ENCODE assay signal across 22 cellular contexts in genomic region chr6:56527934-56528333, GRCh38.
DNase-seq lines count a peak whose midpoint lies in the region; ATAC-seq and TF ChIP-seq lines count a peak whose summit lies in the region.
"Had no signal": no experiment of that assay in that cellular context is flagged by ENCODE, and none has a peak within 500 bp of the region (broad histone marks: within the 10 kb centered on the region; RNA-seq: fewer than 3 reads in every experiment).

No MANE protein-coding gene starts in this region.

- no peak overlapping the region for H3K4me3 Mint-ChIP-seq in stimulated activated naive B cell treated with anti-CD40 and anti-IgM and Interleukin-4, amounts not matched to agents 10 μg/mL and 1 μg/mL and 100 μg/mL, for 72 hours
- H3K4me3 Mint-ChIP-seq: activated CD4-positive, alpha-beta T cell treated with anti-CD3 and anti-CD28 coated beads for 36 hours; activated CD8-positive, alpha-beta memory T cell treated with anti-CD3 and anti-CD28 coated beads, Interleukin-2, amount 10 ng/mL, durations not matched to agents 7 days and 5 days; CD4-positive, alpha-beta memory T cell; immature natural killer cell; stimulated activated memory B cell treated with anti-CD40 and anti-IgM and Interleukin-4, amounts not matched to agents 10 μg/mL and 1 μg/mL and 100 μg/mL, for 72 hours had no signal

- no peaks in the 10 kb centered on the region for H3K9me3 ChIP-seq in GM23248 (ENCODE audit: low read depth)
- no peaks in the 10 kb centered on the region for H3K9me3 ChIP-seq in SK-N-MC (ENCODE audit: low read depth, low read length)
- H3K9me3 ChIP-seq in skeletal muscle satellite cell (replicated peaks; ENCODE audit: low read length), result no peaks in the 10 kb centered on the region
- H3K9me3 ChIP-seq in lower lobe of right lung, result no peaks in the 10 kb centered on the region
- H3K9me3 ChIP-seq: esophagus squamous epithelium, HAP-1, heart right ventricle had no signal

- DNase-seq in GM23248, result peak; percentile 71
- no peak for DNase-seq in SK-N-MC (ENCODE audit: low read depth, low spot score)
- DNase-seq in iris pigment epithelial cell (ENCODE audit: low read depth), result peak; percentile 37
- no peak for DNase-seq in lower lobe of right lung
- no peak for DNase-seq in stimulated activated naive B cell treated with anti-CD40 and anti-IgM and Interleukin-4, amounts not matched to agents 10 μg/mL and 1 μg/mL and 100 μg/mL, for 72 hours
- DNase-seq: activated CD4-positive, alpha-beta T cell treated with anti-CD3 and anti-CD28 coated beads for 36 hours; activated CD8-positive, alpha-beta memory T cell treated with anti-CD3 and anti-CD28 coated beads, Interleukin-2, amount 10 ng/mL, durations not matched to agents 7 days and 5 days; CD4-positive, alpha-beta memory T cell; DMS79; esophagus squamous epithelium; heart right ventricle; immature natural killer cell; NCI-H1105 treated with DMSO at 0.1 percent for 48 hours; NCI-H2107; stimulated activated CD4-positive, alpha-beta T cell treated with anti-CD3 and anti-CD28 coated beads, Interleukin-15, amount 100 ng/mL, for 24 hours had no signal

- H3K36me3 Mint-ChIP-seq in stimulated activated naive B cell treated with anti-CD40 and anti-IgM and Interleukin-4, amounts not matched to agents 10 μg/mL and 1 μg/mL and 100 μg/mL, for 72 hours, result peaks cover 1 to 3% of the 10 kb centered on the region in 2 donors
- H3K36me3 Mint-ChIP-seq: activated CD8-positive, alpha-beta memory T cell treated with anti-CD3 and anti-CD28 coated beads, Interleukin-2, amount 10 ng/mL, durations not matched to agents 7 days and 5 days; CD4-positive, alpha-beta memory T cell; stimulated activated memory B cell treated with anti-CD40 and anti-IgM and Interleukin-4, amounts not matched to agents 10 μg/mL and 1 μg/mL and 100 μg/mL, for 72 hours had no signal

- H3K4me1 Mint-ChIP-seq in stimulated activated naive B cell treated with anti-CD40 and anti-IgM and Interleukin-4, amounts not matched to agents 10 μg/mL and 1 μg/mL and 100 μg/mL, for 72 hours, result peaks cover 3 to 13% of the 10 kb centered on the region in 2 donors
- H3K4me1 Mint-ChIP-seq: activated CD4-positive, alpha-beta T cell treated with anti-CD3 and anti-CD28 coated beads for 36 hours; activated CD8-positive, alpha-beta memory T cell treated with anti-CD3 and anti-CD28 coated beads, Interleukin-2, amount 10 ng/mL, durations not matched to agents 7 days and 5 days; CD4-positive, alpha-beta memory T cell; immature natural killer cell; stimulated activated memory B cell treated with anti-CD40 and anti-IgM and Interleukin-4, amounts not matched to agents 10 μg/mL and 1 μg/mL and 100 μg/mL, for 72 hours had no signal

- H3K27ac ChIP-seq in GM23248, result peak overlapping the region; percentile 97
- H3K27ac ChIP-seq in SK-N-MC, result 0 out of 2 replicates have a peak overlapping the region, but pooled peaks have one; percentile 99
- no peak overlapping the region for H3K27ac ChIP-seq in lower lobe of right lung

- in situ Hi-C loops in GM23248 (cut with MboI), result no loop called here

- peaks cover 0 to 1% of the 10 kb centered on the region in 2 donors for H3K9me3 Mint-ChIP-seq in stimulated activated naive B cell treated with anti-CD40 and anti-IgM and Interleukin-4, amounts not matched to agents 10 μg/mL and 1 μg/mL and 100 μg/mL, for 72 hours
- H3K9me3 Mint-ChIP-seq: activated T-helper 2 cell treated with anti-CD3 and anti-CD28 coated beads, Interferon-gamma antibody, Interleukin-2, Interleukin-4, amounts not matched to agents 10 μg/mL and 5 μg/mL and 100 μg/mL, durations not matched to agents 14 hours and 24 hours and 36 hours; immature natural killer cell; neural crest cell; stimulated activated memory B cell treated with anti-CD40 and anti-IgM and Interleukin-4, amounts not matched to agents 10 μg/mL and 1 μg/mL and 100 μg/mL, for 72 hours had no signal

- H3K4me1 ChIP-seq in GM23248 (ENCODE audit: insufficient read depth), result peaks cover 75% of the 10 kb centered on the region
- peaks cover 60% of the 10 kb centered on the region for H3K4me1 ChIP-seq in skeletal muscle satellite cell (ENCODE audit: control insufficient read depth, insufficient read depth, low read length)
- peaks cover 16% of the 10 kb centered on the region for H3K4me1 ChIP-seq in lower lobe of right lung

- H3K36me3 ChIP-seq in GM23248 (ENCODE audit: low read depth) (peaks cover 67% of the 10 kb centered on the region), SK-N-MC (ENCODE audit: insufficient read depth, low read length) (peaks cover 15% of the 10 kb centered on the region; the same call in 1 of the 2 replicates), skeletal muscle satellite cell (ENCODE audit: insufficient read depth, low read length) (peaks cover 62% of the 10 kb centered on the region), lower lobe of right lung (peaks cover 76% of the 10 kb centered on the region)

- peak overlapping the region; percentile 2; the same call in 1 of the 2 replicates for H3K4me3 ChIP-seq in GM23248
- no peak overlapping the region for H3K4me3 ChIP-seq in SK-N-MC
- H3K4me3 ChIP-seq in skeletal muscle satellite cell (ENCODE audit: low read length), result peak overlapping the region; percentile 8
- H3K4me3 ChIP-seq in lower lobe of right lung, result no peak overlapping the region
- H3K4me3 ChIP-seq: esophagus squamous epithelium, HAP-1, heart right ventricle had no signal

- 0 out of 2 replicates have a peak, but pooled peaks cover 6% of the 10 kb centered on the region for H4K20me1 ChIP-seq in GM23248 (ENCODE audit: insufficient read depth)

- no peaks in the 10 kb centered on the region for H3K27me3 Mint-ChIP-seq in stimulated activated naive B cell treated with anti-CD40 and anti-IgM and Interleukin-4, amounts not matched to agents 10 μg/mL and 1 μg/mL and 100 μg/mL, for 72 hours
- H3K27me3 Mint-ChIP-seq: activated CD4-positive, alpha-beta T cell treated with anti-CD3 and anti-CD28 coated beads for 36 hours; activated CD8-positive, alpha-beta memory T cell treated with anti-CD3 and anti-CD28 coated beads, Interleukin-2, amount 10 ng/mL, durations not matched to agents 7 days and 5 days; CD4-positive, alpha-beta memory T cell; stimulated activated memory B cell treated with anti-CD40 and anti-IgM and Interleukin-4, amounts not matched to agents 10 μg/mL and 1 μg/mL and 100 μg/mL, for 72 hours had no signal

- H3K4me2 ChIP-seq in GM23248 (ENCODE audit: unreplicated experiment) (peak overlapping the region; percentile 61), skeletal muscle satellite cell (ENCODE audit: low read length) (peak overlapping the region; percentile 65)

- H3F3A ChIP-seq in GM23248 (ENCODE audit: insufficient read depth), result peaks cover 88% of the 10 kb centered on the region

- H3K9me2 ChIP-seq in GM23248 (ENCODE audit: insufficient read depth), result no peaks in the 10 kb centered on the region

- no peak for TF ChIP-seq CTCF in lower lobe of right lung (IDR thresholded peaks at IDR 0.05)

- H2AFZ ChIP-seq in GM23248, result no peak overlapping the region

- H3K27ac Mint-ChIP-seq in stimulated activated naive B cell treated with anti-CD40 and anti-IgM and Interleukin-4, amounts not matched to agents 10 μg/mL and 1 μg/mL and 100 μg/mL, for 72 hours, result no peak overlapping the region
- H3K27ac Mint-ChIP-seq: activated CD4-positive, alpha-beta T cell treated with anti-CD3 and anti-CD28 coated beads for 36 hours; activated CD8-positive, alpha-beta memory T cell treated with anti-CD3 and anti-CD28 coated beads, Interleukin-2, amount 10 ng/mL, durations not matched to agents 7 days and 5 days; activated T-helper 2 cell treated with anti-CD3 and anti-CD28 coated beads, Interferon-gamma antibody, Interleukin-2, Interleukin-4, amounts not matched to agents 10 μg/mL and 5 μg/mL and 100 μg/mL, durations not matched to agents 14 hours and 24 hours and 36 hours; CD4-positive, alpha-beta memory T cell; immature natural killer cell; stimulated activated memory B cell treated with anti-CD40 and anti-IgM and Interleukin-4, amounts not matched to agents 10 μg/mL and 1 μg/mL and 100 μg/mL, for 72 hours had no signal

- no peak for ATAC-seq in HG03108 (IDR thresholded peaks at IDR 0.05; ENCODE audit: unreplicated experiment)
- ATAC-seq in lower lobe of right lung, result no peak
- no peak for ATAC-seq in stimulated activated naive B cell treated with anti-CD40 and anti-IgM and Interleukin-4, amounts not matched to agents 10 μg/mL and 1 μg/mL and 100 μg/mL, for 72 hours (replicated peaks)
- no peak for ATAC-seq in GM18909 (IDR thresholded peaks at IDR 0.05; ENCODE audit: poor library complexity, unreplicated experiment)
- ATAC-seq: activated CD4-positive, alpha-beta T cell treated with anti-CD3 and anti-CD28 coated beads for 36 hours; activated CD8-positive, alpha-beta memory T cell treated with anti-CD3 and anti-CD28 coated beads, Interleukin-2, amount 10 ng/mL, durations not matched to agents 7 days and 5 days; stimulated activated memory B cell treated with anti-CD40 and anti-IgM and Interleukin-4, amounts not matched to agents 10 μg/mL and 1 μg/mL and 100 μg/mL, for 72 hours had no signal

- H3K9ac ChIP-seq in GM23248 (peak overlapping the region; percentile 70), SK-N-MC (ENCODE audit: insufficient read length) (no peak overlapping the region), skeletal muscle satellite cell (ENCODE audit: low read depth, low read length) (peak overlapping the region; percentile 80)

- H3K27me3 ChIP-seq in GM23248 (replicated peaks; ENCODE audit: insufficient read depth) (no peaks in the 10 kb centered on the region), skeletal muscle satellite cell (ENCODE audit: control insufficient read depth, insufficient read depth, low read length) (no peaks in the 10 kb centered on the region), lower lobe of right lung (ENCODE audit: low read depth) (no peaks in the 10 kb centered on the region)
- H3K27me3 ChIP-seq: esophagus squamous epithelium, heart right ventricle had no signal

- H3K79me2 ChIP-seq in GM23248 (ENCODE audit: insufficient read depth), result peaks cover 64% of the 10 kb centered on the region

- intact Hi-C loops in lower lobe of right lung (cut with DNase I), result no loop called here

Comparison
In these comparisons a context has a peak if more than half of its experiments do, and no peak if none do; other contexts are left out.
1. DNase-seq: peak in GM23248 (single experiment) and iris pigment epithelial cell (single experiment); none in SK-N-MC (single experiment), lower lobe of right lung (single experiment) and stimulated activated naive B cell treated with anti-CD40 and anti-IgM and Interleukin-4, amounts not matched to agents 10 μg/mL and 1 μg/mL and 100 μg/mL, for 72 hours (single experiment).
2. H3K4me3 ChIP-seq: peak in GM23248 (single experiment) and skeletal muscle satellite cell (single experiment); none in SK-N-MC (single experiment) and lower lobe of right lung (single experiment).